24 cellular contexts compared by ENCODE assay signal in the genomic region with DNA sequence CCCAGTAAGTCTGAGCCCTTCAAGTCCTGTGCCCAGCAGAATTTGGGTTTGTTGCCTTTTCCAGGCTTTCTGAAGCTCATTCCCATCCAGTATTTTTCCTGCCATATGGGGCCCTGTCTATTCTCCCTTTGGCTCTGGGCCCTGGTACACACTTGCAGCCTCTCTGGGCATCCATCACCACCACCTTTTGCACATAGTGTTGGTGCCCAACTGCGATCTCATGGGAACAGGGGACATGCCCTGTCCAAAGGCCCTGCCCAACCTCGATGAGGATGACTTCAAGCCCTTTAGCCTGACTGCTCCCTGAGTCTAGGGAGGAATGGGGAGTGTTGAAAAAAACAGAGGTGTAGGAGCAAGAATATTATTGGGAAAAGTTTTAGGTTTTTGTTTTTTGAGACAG. TPM values are rescaled to one million over a fixed set of nuclear protein-coding genes. Genes with fewer than 3 reads are reported as not detected.
DNase-seq lines count a peak whose midpoint lies in the region; ATAC-seq, FAIRE-seq and TF ChIP-seq lines count a peak whose summit lies in the region.
"Had no signal": no experiment of that assay in that cellular context is flagged by ENCODE, and none has a peak within 500 bp of the region (broad histone marks: within the 10 kb centered on the region; RNA-seq: fewer than 3 reads in every experiment).

No MANE protein-coding gene starts in this region.

- peaks cover 3% of the 10 kb centered on the region for H3K36me3 Mint-ChIP-seq in neural progenitor cell
- H3K36me3 Mint-ChIP-seq: CD8-positive, alpha-beta memory T cell had no signal

- DNase-seq in activated CD8-positive, alpha-beta memory T cell treated with anti-CD3 and anti-CD28 coated beads for 24 hours: peak; percentile 47
- DNase-seq in activated CD8-positive, alpha-beta memory T cell treated with anti-CD3 and anti-CD28 coated beads, Interleukin-2, amount 50 U/mL, for 48 hours: no peak
- DNase-seq in cerebellum (ENCODE audit: low spot score) (peak; percentile 19), neural progenitor cell (ENCODE audit: low spot score) (no peak), thoracic aorta (ENCODE audit: low spot score) (no peak), small intestine (no peak), GDM1 (lab: John Stamatoyannopoulos, UW) (no peak), dorsolateral prefrontal cortex (no peak)
- DNase-seq: 8988T; Calu3; CD8-positive, alpha-beta memory T cell; DMS153; GOT3; NCI-H1105 treated with DMSO at 0.1 percent for 48 hours; NCI-H2029 treated with DMSO at 0.1 percent for 48 hours; NCI-H226; NCI-H510A treated with DMSO at 0.1 percent for 48 hours; NCI-H748 treated with DMSO at 0.1 percent for 48 hours; NK-92 treated with Interleukin-12 subunit alpha and Interleukin-12 subunit beta, amount 100 ng/mL, for 24 hours had no signal

- H3K27ac ChIP-seq in neural progenitor cell (no peak overlapping the region), thoracic aorta (peak overlapping the region; percentile 42 to 49), small intestine (ENCODE audit: low read depth in 1 of 2, low read length in 1 of 2) (no peak overlapping the region), dorsolateral prefrontal cortex (no peak overlapping the region)
- H3K27ac ChIP-seq: C4-2B, RWPE1 had no signal

- H3K9me3 Mint-ChIP-seq in neural progenitor cell: peaks cover 3% of the 10 kb centered on the region
- H3K9me3 Mint-ChIP-seq: CD8-positive, alpha-beta memory T cell had no signal

- H3K36me3 ChIP-seq in neural progenitor cell (no peaks in the 10 kb centered on the region), thoracic aorta (peaks cover 3% of the 10 kb centered on the region), small intestine (ENCODE audit: control insufficient read depth in 2 of 2, insufficient read depth in 2 of 2, low read length in 2 of 2) (no peaks in the 10 kb centered on the region)

- H3K4me1 ChIP-seq in neural progenitor cell: peaks cover 36% of the 10 kb centered on the region
- H3K4me1 ChIP-seq in thoracic aorta (ENCODE audit: control insufficient read depth in 1 of 2, low read depth in 2 of 2): peaks cover 13 to 70% of the 10 kb centered on the region in 2 donors
- no peaks in the 10 kb centered on the region for H3K4me1 ChIP-seq in small intestine (ENCODE audit: control insufficient read depth in 2 of 2, insufficient read depth in 1 of 2, low read depth in 1 of 2, low read length in 1 of 2)

- no peak overlapping the region for H2AFZ ChIP-seq in neural progenitor cell (replicated peaks)

- H3K4me3 ChIP-seq in neural progenitor cell: no peak overlapping the region
- H3K4me3 ChIP-seq in thoracic aorta: no peak overlapping the region
- H3K4me3 ChIP-seq in small intestine (ENCODE audit: low read depth in 1 of 2, low read length in 2 of 2): no peak overlapping the region
- H3K4me3 ChIP-seq in dorsolateral prefrontal cortex: no peak overlapping the region

- no peaks in the 10 kb centered on the region for H4K20me1 ChIP-seq in neural progenitor cell (ENCODE audit: low read depth)

- H3K27me3 ChIP-seq in neural progenitor cell (no peaks in the 10 kb centered on the region), thoracic aorta (replicated peaks; ENCODE audit: insufficient read depth) (no peaks in the 10 kb centered on the region), small intestine (ENCODE audit: control insufficient read depth in 2 of 2, insufficient read depth in 2 of 2, low read length in 2 of 2) (no peaks in the 10 kb centered on the region), dorsolateral prefrontal cortex (peaks cover 0 to 10% (median 0%) of the 10 kb centered on the region in 45 donors)

- no peaks in the 10 kb centered on the region for H3F3A ChIP-seq in neural progenitor cell (ENCODE audit: low read depth)

- ATAC-seq in thoracic aorta (ENCODE audit: insufficient number of reproducible peaks, low FRiP score, low read depth): no peak
- ATAC-seq: HCT116 had no signal

- peak overlapping the region; percentile 64 for H3K27ac Mint-ChIP-seq in neural progenitor cell
- H3K27ac Mint-ChIP-seq: CD8-positive, alpha-beta memory T cell; IgD-negative memory B cell had no signal

- TF ChIP-seq CTCF in neural progenitor cell (IDR thresholded peaks at IDR 0.05) (no peak), thoracic aorta (IDR thresholded peaks at IDR 0.05) (no peak), dorsolateral prefrontal cortex (IDR thresholded peaks at IDR 0.05 in 54 of 56, conservative IDR thresholded peaks at IDR 0.05 in 2 of 56; ENCODE audit: low read depth in 1 of 56, partially characterized antibody in 56 of 56) (no peak)

- no peak overlapping the region for H3K4me2 ChIP-seq in neural progenitor cell

- H3K4me3 Mint-ChIP-seq in neural progenitor cell: no peak overlapping the region
- H3K4me3 Mint-ChIP-seq: CD8-positive, alpha-beta memory T cell; IgD-negative memory B cell had no signal

- no peak overlapping the region for H3K9ac ChIP-seq in neural progenitor cell

- FAIRE-seq in small intestine (lab: Jason Lieb, UNC): no peak
- FAIRE-seq: G401.6 had no signal

- H3K79me2 ChIP-seq in neural progenitor cell (ENCODE audit: low read depth): no peaks in the 10 kb centered on the region

- no peaks in the 10 kb centered on the region for H3K9me3 ChIP-seq in neural progenitor cell (ENCODE audit: low read depth)
- H3K9me3 ChIP-seq in thoracic aorta: no peaks in the 10 kb centered on the region
- no peaks in the 10 kb centered on the region for H3K9me3 ChIP-seq in small intestine (ENCODE audit: control insufficient read depth, low read depth)

- WGBS in small intestine, 3 donors: 75 to 88% (median 77%) methylated on average over 2 of the region's 2 CpGs

- peaks cover 6% of the 10 kb centered on the region for H3K27me3 Mint-ChIP-seq in neural progenitor cell (ENCODE audit: insufficient read depth, low read depth)

- peaks cover 29% of the 10 kb centered on the region for H3K4me1 Mint-ChIP-seq in neural progenitor cell

- intact Hi-C loops in dorsolateral prefrontal cortex (cut with DNase I): no loop called here

RNA-seq across cellular contexts. Expression of a gene that starts 11.5 kb away (rescaled TPM):
- total RNA-seq in cerebellum: 20.6 TPM
- 30.3 and 39.9 TPM in 2 replicates for total RNA-seq in neural progenitor cell (ENCODE audit: low replicate concordance)
- 100 to 1,000 TPM; 170 to 202 TPM for total RNA-seq in thoracic aorta
- 10 to 100 TPM; 23.0 to 37.0 (median 27.6) TPM for polyA plus RNA-seq in small intestine
- 10 to 100 TPM; 20.4 to 80.4 (median 36.4) TPM for total RNA-seq in dorsolateral prefrontal cortex

Comparison
In these comparisons a context has a peak if more than half of its experiments do, and no peak if none do; other contexts are left out.
1. DNase-seq: peak in activated CD8-positive, alpha-beta memory T cell treated with anti-CD3 and anti-CD28 coated beads for 24 hours (single experiment) and cerebellum (single experiment); none in activated CD8-positive, alpha-beta memory T cell treated with anti-CD3 and anti-CD28 coated beads, Interleukin-2, amount 50 U/mL, for 48 hours (single experiment), neural progenitor cell (single experiment), thoracic aorta (single experiment), small intestine (single experiment), GDM1 (single experiment) and dorsolateral prefrontal cortex (0 of 10).
2. H3K27ac ChIP-seq: peak in thoracic aorta (2 of 2); none in neural progenitor cell (single experiment), small intestine (0 of 2) and dorsolateral prefrontal cortex (0 of 59).